Comparison of ENCODE assay signal across 1 cellular context in the genomic region with DNA sequence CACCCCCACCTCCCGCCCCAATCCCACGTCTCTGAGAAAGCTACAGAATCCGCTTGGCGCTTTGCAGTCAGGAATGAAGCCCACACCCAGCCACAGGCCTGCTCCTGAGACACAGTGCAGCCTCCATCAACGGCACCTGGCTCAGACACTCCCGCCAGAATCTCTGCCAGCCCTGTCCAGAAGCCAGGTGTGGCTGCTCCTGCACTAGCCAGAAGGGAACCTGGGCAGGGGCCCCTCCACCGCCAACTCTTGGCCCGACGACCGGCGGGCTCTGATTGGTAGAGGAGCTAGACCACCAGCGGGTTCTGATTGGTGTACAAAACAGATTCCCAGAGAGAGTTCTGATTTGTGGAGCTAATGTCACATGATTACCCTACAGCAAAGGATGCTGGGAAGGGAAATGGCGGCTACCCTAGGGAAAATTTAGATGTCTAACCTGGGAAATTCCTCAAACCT.
TF ChIP-seq lines count a peak whose summit lies in the region.

No MANE protein-coding gene starts in this region.

TF ChIP-seq in H1, 55 proteins besides CTCF, POLR2A, EP300 and RAD21:
- TF ChIP-seq RNF2 (IDR thresholded peaks at IDR 0.05; ENCODE audit: borderline replicate concordance, low read depth, low read length, missing control alignments, poor library complexity, severe bottlenecking) (no peak), CHD1 (IDR thresholded peaks at IDR 0.05; ENCODE audit: low read depth, low read length) (no peak), KDM5A (IDR thresholded peaks at IDR 0.05; ENCODE audit: low read length) (no peak), YY1 (IDR thresholded peaks at IDR 0.05; ENCODE audit: low read depth, low read length) (peak; percentile 83), BACH1 (IDR thresholded peaks at IDR 0.05; ENCODE audit: low read length) (no peak)
- TF ChIP-seq, protein P1, sequence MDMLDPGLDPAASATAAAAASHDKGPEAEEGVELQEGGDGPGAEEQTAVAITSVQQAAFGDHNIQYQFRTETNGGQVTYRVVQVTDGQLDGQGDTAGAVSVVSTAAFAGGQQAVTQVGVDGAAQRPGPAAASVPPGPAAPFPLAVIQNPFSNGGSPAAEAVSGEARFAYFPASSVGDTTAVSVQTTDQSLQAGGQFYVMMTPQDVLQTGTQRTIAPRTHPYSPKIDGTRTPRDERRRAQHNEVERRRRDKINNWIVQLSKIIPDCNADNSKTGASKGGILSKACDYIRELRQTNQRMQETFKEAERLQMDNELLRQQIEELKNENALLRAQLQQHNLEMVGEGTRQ (IDR thresholded peaks at IDR 0.05; ENCODE audit: low read length) = 0 out of 2 replicates have a peak, but pooled peaks have one; percentile 50
- TF ChIP-seq, protein P2, sequence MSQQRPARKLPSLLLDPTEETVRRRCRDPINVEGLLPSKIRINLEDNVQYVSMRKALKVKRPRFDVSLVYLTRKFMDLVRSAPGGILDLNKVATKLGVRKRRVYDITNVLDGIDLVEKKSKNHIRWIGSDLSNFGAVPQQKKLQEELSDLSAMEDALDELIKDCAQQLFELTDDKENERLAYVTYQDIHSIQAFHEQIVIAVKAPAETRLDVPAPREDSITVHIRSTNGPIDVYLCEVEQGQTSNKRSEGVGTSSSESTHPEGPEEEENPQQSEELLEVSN (IDR thresholded peaks at IDR 0.05) = peak; percentile 86
- TF ChIP-seq, protein P3, sequence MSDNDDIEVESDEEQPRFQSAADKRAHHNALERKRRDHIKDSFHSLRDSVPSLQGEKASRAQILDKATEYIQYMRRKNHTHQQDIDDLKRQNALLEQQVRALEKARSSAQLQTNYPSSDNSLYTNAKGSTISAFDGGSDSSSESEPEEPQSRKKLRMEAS (IDR thresholded peaks at IDR 0.05) = peak; percentile 33; the same call in 1 of the 2 replicates
